Comparison of ENCODE assay signal across 22 cellular contexts in genomic region chr1:67743072-67743725, GRCh38. TPM values are rescaled to one million over a fixed set of nuclear protein-coding genes. Genes with fewer than 3 reads are reported as not detected.
DNase-seq lines count a peak whose midpoint lies in the region; ATAC-seq, FAIRE-seq and TF ChIP-seq lines count a peak whose summit lies in the region.
"Had no signal": no experiment of that assay in that cellular context is flagged by ENCODE, and none has a peak within 500 bp of the region (broad histone marks: within the 10 kb centered on the region; RNA-seq: fewer than 3 reads in every experiment).

No MANE protein-coding gene starts in this region.

- H3K36me3 Mint-ChIP-seq in nephron (ENCODE audit: low read depth) = no peaks in the 10 kb centered on the region
- H3K36me3 Mint-ChIP-seq: immature natural killer cell; naive thymus-derived CD8-positive, alpha-beta T cell had no signal

- DNase-seq in GM19239 (ENCODE audit: insufficient read length, low spot score) (no peak), OCI-M1 (lab: John Stamatoyannopoulos, UW) (peak; percentile 49), posterior vena cava (ENCODE audit: low spot score) (no peak), T-helper 2 cell (no peak), NCI-H1694 (lab: John Stamatoyannopoulos, UW) (no peak)
- DNase-seq: activated CD4-positive, alpha-beta T cell treated with anti-CD3 and anti-CD28 coated beads for 36 hours; activated gamma-delta T cell; DMS79 treated with DMSO at 0.1 percent for 48 hours; effector CD8-positive, alpha-beta T cell; foreskin keratinocyte; HFFc6; immature natural killer cell; naive thymus-derived CD8-positive, alpha-beta T cell; NCI-H1092; NCI-H2029; NCI-H82; PC-3; SHP77 treated with DMSO at 0.1 percent for 48 hours; small intestine; stimulated activated CD4-positive, alpha-beta T cell treated with anti-CD3 and anti-CD28 coated beads, Interleukin-1b, Interleukin-23, amount 100 ng/mL, for 48 hours had no signal

- peak overlapping the region; percentile 41 to 80 (median 44) for H3K27ac Mint-ChIP-seq in nephron
- H3K27ac Mint-ChIP-seq: activated CD4-positive, alpha-beta T cell treated with anti-CD3 and anti-CD28 coated beads for 36 hours; HFFc6; immature natural killer cell; naive thymus-derived CD8-positive, alpha-beta T cell had no signal

- TF ChIP-seq CTCF in nephron (IDR thresholded peaks at IDR 0.05; ENCODE audit: unreplicated experiment in 3 of 3) = no peak

- no peaks in the 10 kb centered on the region for H3K9me3 Mint-ChIP-seq in nephron
- H3K9me3 Mint-ChIP-seq: HFFc6; immature natural killer cell; naive thymus-derived CD8-positive, alpha-beta T cell had no signal

- intact Hi-C loops in posterior vena cava (cut with DNase I) = no loop called here

- no peaks in the 10 kb centered on the region for H3K27me3 Mint-ChIP-seq in nephron (ENCODE audit: low read depth)

- H3K4me1 Mint-ChIP-seq in nephron = peaks cover 66% of the 10 kb centered on the region
- H3K4me1 Mint-ChIP-seq: immature natural killer cell; naive thymus-derived CD8-positive, alpha-beta T cell had no signal

- FAIRE-seq in GM19239 (lab: Jason Lieb, UNC) = peak; percentile 23
- FAIRE-seq: small intestine had no signal

- no peak overlapping the region for H3K4me3 Mint-ChIP-seq in nephron
- H3K4me3 Mint-ChIP-seq: activated CD4-positive, alpha-beta T cell treated with anti-CD3 and anti-CD28 coated beads for 36 hours; HFFc6; immature natural killer cell; naive thymus-derived CD8-positive, alpha-beta T cell had no signal

- peak; percentile 66 for ATAC-seq in HG02678 (IDR thresholded peaks at IDR 0.05; ENCODE audit: unreplicated experiment)
- ATAC-seq: activated CD4-positive, alpha-beta T cell treated with anti-CD3 and anti-CD28 coated beads for 36 hours; foreskin keratinocyte; naive thymus-derived CD8-positive, alpha-beta T cell; PC-3 had no signal

RNA-seq across cellular contexts. Expression of gene GADD45A, which starts 58.2 kb away (rescaled TPM):
- total RNA-seq in posterior vena cava = 10 to 100 TPM; 32.4 to 40.4 TPM
